ENCODE assay signal across 8 cellular contexts in the genomic region with DNA sequence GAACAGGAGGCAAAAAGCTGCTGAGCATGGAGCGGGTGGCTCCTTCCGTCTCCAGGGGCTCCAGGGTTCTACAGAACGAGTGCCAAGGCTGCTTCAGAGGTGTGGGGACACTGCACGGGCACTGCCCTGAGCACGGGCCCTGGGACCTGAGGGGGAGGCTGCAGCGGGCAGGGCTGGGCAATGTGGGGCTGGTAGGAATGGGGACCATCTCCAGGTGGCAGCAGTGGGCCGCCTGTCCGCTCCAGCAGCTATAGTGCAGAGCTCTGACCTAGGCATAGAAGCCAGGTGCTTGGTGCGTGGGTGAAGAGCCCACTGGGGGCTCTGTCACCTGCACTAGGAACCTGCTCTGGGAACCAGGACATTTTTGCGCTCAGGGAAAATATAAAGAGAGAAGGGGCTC.
A peak's percentile ranks its signal among the peaks of the same experiment; 100 is the strongest.
DNase-seq lines count a peak whose midpoint lies in the region; ATAC-seq and TF ChIP-seq lines count a peak whose summit lies in the region.

No MANE protein-coding gene starts in this region.

- no peak for ATAC-seq in GM18511 (IDR thresholded peaks at IDR 0.05; ENCODE audit: unreplicated experiment)

- no peaks in the 10 kb centered on the region for H3K9me3 Mint-ChIP-seq in activated T-cell treated with anti-CD3 and anti-CD28 coated beads, Interleukin-2, amount 50 U/mL, for 24 hours
- no peaks in the 10 kb centered on the region for H3K9me3 Mint-ChIP-seq in nephron

- H3K79me2 ChIP-seq in Loucy (ENCODE audit: insufficient read depth, low read length): peaks cover 36% of the 10 kb centered on the region

- TF ChIP-seq CTCF in Loucy (conservative IDR thresholded peaks at IDR 0.05; ENCODE audit: low read length): peak; percentile 66
- TF ChIP-seq CTCF in astrocyte of the cerebellum (IDR thresholded peaks at IDR 0.05; ENCODE audit: low read depth, low read length, missing control alignments): peak; percentile 31
- TF ChIP-seq CTCF in nephron (IDR thresholded peaks at IDR 0.05; ENCODE audit: unreplicated experiment in 3 of 3): peak; percentile 32 to 52 (median 36)

- no peaks in the 10 kb centered on the region for H3K27me3 Mint-ChIP-seq in activated T-cell treated with anti-CD3 and anti-CD28 coated beads, Interleukin-2, amount 50 U/mL, for 24 hours
- H3K27me3 Mint-ChIP-seq in nephron (ENCODE audit: low read depth): no peaks in the 10 kb centered on the region

- H3K9me3 ChIP-seq in Loucy (ENCODE audit: insufficient read depth, low read depth, low read length): no peaks in the 10 kb centered on the region

- no peak overlapping the region for H3K4me2 ChIP-seq in Loucy (ENCODE audit: low read depth, low read length, poor library complexity, severe bottlenecking)

- in situ Hi-C loops in astrocyte of the cerebellum (cut with HindIII; ENCODE audit: low sequenced_read_pairs): no loop called here

- peaks cover 37% of the 10 kb centered on the region for H3K4me1 Mint-ChIP-seq in activated T-cell treated with anti-CD3 and anti-CD28 coated beads, Interleukin-2, amount 50 U/mL, for 24 hours (ENCODE audit: low read depth)
- peaks cover 11% of the 10 kb centered on the region for H3K4me1 Mint-ChIP-seq in nephron

- no peak overlapping the region for H3K4me3 ChIP-seq in Loucy (ENCODE audit: low read length, poor library complexity, severe bottlenecking)
- H3K4me3 ChIP-seq in astrocyte of the cerebellum (ENCODE audit: low read depth, low read length): no peak overlapping the region

- no peak overlapping the region for H3K4me3 Mint-ChIP-seq in activated T-cell treated with anti-CD3 and anti-CD28 coated beads, Interleukin-2, amount 50 U/mL, for 24 hours
- no peak overlapping the region for H3K4me3 Mint-ChIP-seq in nephron

- H3K36me3 ChIP-seq in Loucy (ENCODE audit: insufficient read depth, low read length): peaks cover 72% of the 10 kb centered on the region; the same call in 1 of the 2 replicates

- H3K27me3 ChIP-seq in Loucy (ENCODE audit: insufficient read depth, low read length, poor library complexity, severe bottlenecking): no peaks in the 10 kb centered on the region

- H3K36me3 Mint-ChIP-seq in activated T-cell treated with anti-CD3 and anti-CD28 coated beads, Interleukin-2, amount 50 U/mL, for 24 hours (ENCODE audit: low read depth): peaks cover 94% of the 10 kb centered on the region
- peaks cover 23% of the 10 kb centered on the region for H3K36me3 Mint-ChIP-seq in nephron (ENCODE audit: low read depth)

- peaks cover 25% of the 10 kb centered on the region for H4K20me1 ChIP-seq in Loucy (ENCODE audit: insufficient read depth, low read length, poor library complexity, severe bottlenecking)

- DNase-seq in activated T-cell treated with anti-CD3 and anti-CD28 coated beads, Interleukin-2, amount 50 U/mL, for 24 hours: no peak
- no peak for DNase-seq in activated T-cell treated with anti-CD3 and anti-CD28 coated beads, Interleukin-2, amount 50 U/mL, for 48 hours
- DNase-seq in astrocyte of the cerebellum (ENCODE audit: low read depth) (no peak), MV-4-11 (lab: John Stamatoyannopoulos, UW) (no peak), SW480 (ENCODE audit: low spot score) (no peak)

- no peaks in the 10 kb centered on the region for H3F3A ChIP-seq in Loucy (ENCODE audit: low read depth)

- H3K9me2 ChIP-seq in Loucy (replicated peaks; ENCODE audit: low read depth, low read length): no peaks in the 10 kb centered on the region

- H2AFZ ChIP-seq in Loucy (ENCODE audit: low read length): no peak overlapping the region

- H3K9ac ChIP-seq in Loucy (ENCODE audit: low read depth, low read length, poor library complexity, severe bottlenecking): no peak overlapping the region

- H3K27ac Mint-ChIP-seq in activated T-cell treated with anti-CD3 and anti-CD28 coated beads, Interleukin-2, amount 50 U/mL, for 24 hours: peak overlapping the region; percentile 87
- peak overlapping the region in 1 of 3 experiments; percentile 47 for H3K27ac Mint-ChIP-seq in nephron

- H3K4me1 ChIP-seq in Loucy (ENCODE audit: insufficient read depth, low read length, poor library complexity, severe bottlenecking): peaks cover 6% of the 10 kb centered on the region
